8 cellular contexts compared by ENCODE assay signal in the genomic region with DNA sequence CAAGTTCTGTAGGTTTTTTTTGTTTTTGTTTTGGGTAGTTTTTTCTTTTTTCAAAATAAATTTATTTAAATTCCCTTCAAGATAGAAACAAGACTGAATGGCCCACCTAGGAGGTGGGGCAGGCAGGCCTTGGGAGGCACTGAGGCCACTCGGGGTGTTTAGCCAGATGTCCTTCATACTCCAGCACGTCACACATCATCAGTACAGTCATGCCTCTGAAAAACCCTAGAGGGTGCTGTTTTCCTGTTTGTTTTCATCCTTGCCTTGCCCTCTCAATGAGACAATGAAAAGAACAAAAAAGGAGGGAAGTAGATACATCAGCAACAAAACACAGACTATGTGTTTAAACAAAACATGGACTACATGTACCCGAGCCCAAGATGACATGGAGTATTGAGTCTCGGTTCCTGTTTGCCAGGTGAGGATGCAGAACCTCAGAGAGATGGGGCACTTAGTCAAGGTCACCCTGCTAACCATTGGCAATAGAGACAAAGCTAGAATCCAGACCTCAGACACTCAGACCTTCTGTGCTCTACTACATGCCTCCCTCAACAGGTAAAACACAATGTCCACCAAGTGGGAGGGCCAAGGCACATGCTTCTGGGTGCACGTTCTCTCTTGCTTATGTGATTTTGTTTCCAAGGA. TPM values are rescaled to one million over a fixed set of nuclear protein-coding genes. Genes with fewer than 3 reads are reported as not detected.
DNase-seq lines count a peak whose midpoint lies in the region; ATAC-seq and TF ChIP-seq lines count a peak whose summit lies in the region.

No MANE protein-coding gene starts in this region.

- no peaks in the 10 kb centered on the region for H3K27me3 ChIP-seq in lower lobe of right lung (ENCODE audit: low read depth)

- H3K27ac ChIP-seq in lower lobe of right lung: no peak overlapping the region

- H3K4me1 ChIP-seq in lower lobe of right lung: peaks cover 18% of the 10 kb centered on the region

- no peaks in the 10 kb centered on the region for H3K9me3 ChIP-seq in lower lobe of right lung

- no peak overlapping the region for H3K4me3 ChIP-seq in choroid plexus epithelial cell (ENCODE audit: low read depth, low read length)
- no peak overlapping the region for H3K4me3 ChIP-seq in lower lobe of right lung

- peak; percentile 74 for ATAC-seq in GM18870 (IDR thresholded peaks at IDR 0.05; ENCODE audit: unreplicated experiment)
- ATAC-seq in HG03280 (IDR thresholded peaks at IDR 0.05; ENCODE audit: unreplicated experiment): peak; percentile 90
- peak; percentile 90 to 91 for ATAC-seq in lower lobe of right lung

- H3K36me3 ChIP-seq in lower lobe of right lung: no peaks in the 10 kb centered on the region

- peak; percentile 73 for TF ChIP-seq CTCF in choroid plexus epithelial cell (conservative IDR thresholded peaks at IDR 0.05; ENCODE audit: low read depth, low read length)
- peak; percentile 59 for TF ChIP-seq CTCF in lower lobe of right lung (IDR thresholded peaks at IDR 0.05)

- peak; percentile 70 for DNase-seq in D341Med (ENCODE audit: low spot score)
- peak; percentile 55 for DNase-seq in NCI-H82 treated with DMSO at 0.1 percent for 48 hours (lab: John Stamatoyannopoulos, UW; ENCODE audit: unreplicated experiment)
- DNase-seq in choroid plexus epithelial cell (ENCODE audit: low read depth): peak; percentile 76
- no peak for DNase-seq in lower lobe of right lung
- no peak for DNase-seq in cortex of kidney (lab: John Stamatoyannopoulos, UW)
- no peak for DNase-seq in HuH-7 (ENCODE audit: low spot score)

- intact Hi-C loops in lower lobe of right lung (cut with DNase I): no loop called here

RNA-seq across cellular contexts. Expression of a gene that starts 26.8 kb away (rescaled TPM):
- 134 TPM for total RNA-seq in lower lobe of right lung

Comparison
In these comparisons a context has a peak if more than half of its experiments do, and no peak if none do; other contexts are left out.
1. DNase-seq: peak in D341Med (single experiment), NCI-H82 treated with DMSO at 0.1 percent for 48 hours (single experiment) and choroid plexus epithelial cell (single experiment); none in lower lobe of right lung (single experiment), cortex of kidney (single experiment) and HuH-7 (single experiment).
2. Peak in every context shown above with its lines, with median percentiles within 50 percentile points of each other: ATAC-seq.